In genomic region chr1:10733967-10734366, GRCh38 we compare ENCODE assay signal across 9 cellular contexts.
A peak's percentile ranks its signal among the peaks of the same experiment; 100 is the strongest.
DNase-seq lines count a peak whose midpoint lies in the region; ATAC-seq and TF ChIP-seq lines count a peak whose summit lies in the region.
"Had no signal": no experiment of that assay in that cellular context is flagged by ENCODE, and none has a peak within 500 bp of the region (broad histone marks: within the 10 kb centered on the region; RNA-seq: fewer than 3 reads in every experiment).

No MANE protein-coding gene starts in this region.

- H3K27me3 Mint-ChIP-seq in chondrocyte (ENCODE audit: low read depth) = peaks cover 10% of the 10 kb centered on the region

- DNase-seq in D341Med (ENCODE audit: low spot score) (peak; percentile 87), GM13976 (ENCODE audit: low spot score) (peak; percentile 85), NCI-H69 (lab: John Stamatoyannopoulos, UW) (peak; percentile 52), retina (peak; percentile 66), GM03348 (ENCODE audit: low spot score) (no peak), hepatocyte (ENCODE audit: low spot score) (no peak), chondrocyte (ENCODE audit: low spot score) (no peak)
- DNase-seq: dorsolateral prefrontal cortex had no signal

- no peaks in the 10 kb centered on the region for H3K9me3 ChIP-seq in hepatocyte (ENCODE audit: low read depth)

- 82% methylated on average over 8 of the region's 8 CpGs for WGBS in hepatocyte (ENCODE audit: low lambda C conversion rate, missing lambda C conversion rate)

- no peaks in the 10 kb centered on the region for H3K36me3 Mint-ChIP-seq in chondrocyte (ENCODE audit: low read depth)

- no peaks in the 10 kb centered on the region for H3K4me1 Mint-ChIP-seq in chondrocyte (ENCODE audit: low read depth)

- no peak for ATAC-seq in HG03045 (IDR thresholded peaks at IDR 0.05; ENCODE audit: unreplicated experiment)

- TF ChIP-seq CTCF in GM13976 (IDR thresholded peaks at IDR 0.05; ENCODE audit: borderline replicate concordance, control extremely low read depth, extremely low read depth, insufficient read depth, missing control alignments) (no peak), hepatocyte (IDR thresholded peaks at IDR 0.05; ENCODE audit: poor library complexity) (no peak), chondrocyte (IDR thresholded peaks at IDR 0.05) (no peak)

- H3K79me2 ChIP-seq in hepatocyte = no peaks in the 10 kb centered on the region

- H3K4me1 ChIP-seq in hepatocyte (ENCODE audit: insufficient read depth) = peaks cover 4% of the 10 kb centered on the region

- H3K9me3 Mint-ChIP-seq in chondrocyte (ENCODE audit: low read depth) = no peaks in the 10 kb centered on the region

- no peak overlapping the region for H3K27ac Mint-ChIP-seq in chondrocyte (ENCODE audit: unreplicated experiment)

- no peaks in the 10 kb centered on the region for H3K9me2 ChIP-seq in hepatocyte (replicated peaks; ENCODE audit: insufficient read depth)

- H3K4me2 ChIP-seq in hepatocyte = no peak overlapping the region

- no peak overlapping the region for H3K4me3 ChIP-seq in hepatocyte

- H3K27ac ChIP-seq in hepatocyte = no peak overlapping the region

- in situ Hi-C loops in GM13976 (cut with MboI; ENCODE audit: low sequenced_read_pairs, unreplicated experiment) = no loop called here

- no peak overlapping the region for H3K4me3 Mint-ChIP-seq in chondrocyte (ENCODE audit: unreplicated experiment)

- no peaks in the 10 kb centered on the region for H4K20me1 ChIP-seq in hepatocyte (ENCODE audit: insufficient read depth, poor library complexity, severe bottlenecking)

- H2AFZ ChIP-seq in hepatocyte = no peak overlapping the region

- no peaks in the 10 kb centered on the region for H3K36me3 ChIP-seq in hepatocyte (replicated peaks; ENCODE audit: insufficient read depth, low read depth)

- no peaks in the 10 kb centered on the region for H3K27me3 ChIP-seq in hepatocyte

Comparison
In these comparisons a context has a peak if more than half of its experiments do, and no peak if none do; other contexts are left out.
1. DNase-seq: peak in D341Med (single experiment), GM13976 (single experiment), NCI-H69 (single experiment) and retina (single experiment); none in GM03348 (single experiment), hepatocyte (single experiment) and chondrocyte (single experiment).